ENCODE assay signal across 11 cellular contexts in the genomic region with DNA sequence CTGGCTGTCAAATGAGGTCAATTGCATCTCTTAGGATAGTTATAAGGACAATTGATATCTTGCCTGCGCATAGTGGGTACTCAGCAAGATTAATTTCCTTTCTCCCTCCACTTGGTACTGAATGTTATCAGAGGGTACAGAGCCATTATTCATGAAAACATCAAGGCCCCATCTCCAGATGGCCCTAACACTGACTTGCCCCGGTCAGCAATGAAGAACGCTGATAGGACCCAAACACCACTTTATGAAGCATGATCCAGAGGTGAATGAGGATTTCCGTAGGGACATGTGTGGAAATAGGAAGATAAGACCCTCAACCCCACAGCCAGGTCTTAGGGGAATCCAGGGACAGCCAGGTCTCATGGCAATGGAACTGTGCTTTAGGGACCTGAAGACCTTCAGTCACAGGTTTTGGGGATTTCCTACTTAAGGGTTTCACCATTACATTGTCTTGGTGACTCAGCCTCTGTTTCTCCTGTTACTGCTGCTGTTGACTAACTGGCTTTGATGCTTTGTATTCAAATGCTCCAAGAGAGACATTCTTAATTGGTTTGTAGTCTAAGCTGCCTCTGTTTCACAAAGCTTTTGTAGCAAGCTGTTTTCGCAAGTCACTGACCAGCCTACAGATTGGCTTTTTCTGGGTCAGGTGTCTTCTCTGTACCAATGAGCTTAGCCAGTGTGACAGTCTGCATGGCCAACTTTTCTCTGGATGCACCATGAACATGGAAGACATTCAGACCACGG. TPM values are rescaled to one million over a fixed set of nuclear protein-coding genes. Genes with fewer than 3 reads are reported as not detected.
A peak's percentile ranks its signal among the peaks of the same experiment; 100 is the strongest.
DNase-seq lines count a peak whose midpoint lies in the region; ATAC-seq, FAIRE-seq and TF ChIP-seq lines count a peak whose summit lies in the region.
"Had no signal": no experiment of that assay in that cellular context is flagged by ENCODE, and none has a peak within 500 bp of the region (broad histone marks: within the 10 kb centered on the region; RNA-seq: fewer than 3 reads in every experiment).

No MANE protein-coding gene starts in this region.

- TF ChIP-seq POLR2A in GM12891 (IDR thresholded peaks at IDR 0.05; ENCODE audit: low read depth, low read length) = no peak

- no peaks in the 10 kb centered on the region for H3K27me3 ChIP-seq in kidney epithelial cell (ENCODE audit: control insufficient read depth, insufficient read depth, low read length)

- no peak overlapping the region for H3K4me3 ChIP-seq in kidney epithelial cell (ENCODE audit: low read depth, low read length)
- H3K4me3 ChIP-seq: smooth muscle cell had no signal

- no peak for TF ChIP-seq CTCF in kidney epithelial cell (IDR thresholded peaks at IDR 0.05; ENCODE audit: insufficient read depth, low read length, poor library complexity, severe bottlenecking)

- peak; percentile 13 for FAIRE-seq in GM12891 (lab: Jason Lieb, UNC)
- FAIRE-seq: endometrium had no signal

- ATAC-seq in GM21723 (IDR thresholded peaks at IDR 0.05; ENCODE audit: unreplicated experiment) = peak; percentile 69

- DNase-seq in GM12891 (ENCODE audit: insufficient read length, low spot score) (no peak), kidney epithelial cell (ENCODE audit: low read depth) (peak; percentile 51), DMS79 treated with DMSO at 0.1 percent for 48 hours (lab: John Stamatoyannopoulos, UW) (no peak), KG1 (lab: John Stamatoyannopoulos, UW) (no peak), HK-2 (ENCODE audit: unreplicated experiment) (no peak), Ammon's horn (ENCODE audit: low spot score) (no peak)
- peak; percentile 14 to 19 for DNase-seq in activated CD4-positive, alpha-beta T cell treated with anti-CD3 and anti-CD28 coated beads, Interleukin-2, amount 50 U/mL, for 48 hours
- DNase-seq: KBM-7 had no signal

- H3K36me3 ChIP-seq in kidney epithelial cell (ENCODE audit: control insufficient read depth, insufficient read depth, low read length) = no peaks in the 10 kb centered on the region

TF ChIP-seq in GM12891, 5 proteins besides CTCF, POLR2A, EP300 and RAD21:
- TF ChIP-seq PAX5 (IDR thresholded peaks at IDR 0.05; ENCODE audit: insufficient read depth, low read length, severe bottlenecking) (no peak), POU2F2 (IDR thresholded peaks at IDR 0.05; ENCODE audit: low read depth, low read length) (peak; percentile 37; the same call in 1 of the 2 replicates)

RNA-seq across cellular contexts. Expression of a gene that starts 35.3 kb away (rescaled TPM):
- polyA plus RNA-seq in GM12891 (2012; ENCODE audit: low read depth, missing spikeins) = 12.5 TPM
- 4.0 and 11.7 TPM in 2 replicates for total RNA-seq in kidney epithelial cell

Comparison
In these comparisons a context has a peak if more than half of its experiments do, and no peak if none do; other contexts are left out.
1. DNase-seq: peak in activated CD4-positive, alpha-beta T cell treated with anti-CD3 and anti-CD28 coated beads, Interleukin-2, amount 50 U/mL, for 48 hours (2 of 2) and kidney epithelial cell (single experiment); none in GM12891 (single experiment), DMS79 treated with DMSO at 0.1 percent for 48 hours (single experiment), KG1 (single experiment), HK-2 (single experiment) and Ammon's horn (single experiment).